In genomic region chr5:111349429-111349828, GRCh38 we compare ENCODE assay signal across 1 cellular context.
TF ChIP-seq lines count a peak whose summit lies in the region.

No MANE protein-coding gene starts in this region.

TF ChIP-seq in HepG2, 621 proteins besides CTCF, POLR2A, EP300 and RAD21 (continued from another document):
- TF ChIP-seq SNAPC4 (CRISPR knock-in tag; IDR thresholded peaks at IDR 0.05) = no peak
